12 cellular contexts compared by ENCODE assay signal in the genomic region with DNA sequence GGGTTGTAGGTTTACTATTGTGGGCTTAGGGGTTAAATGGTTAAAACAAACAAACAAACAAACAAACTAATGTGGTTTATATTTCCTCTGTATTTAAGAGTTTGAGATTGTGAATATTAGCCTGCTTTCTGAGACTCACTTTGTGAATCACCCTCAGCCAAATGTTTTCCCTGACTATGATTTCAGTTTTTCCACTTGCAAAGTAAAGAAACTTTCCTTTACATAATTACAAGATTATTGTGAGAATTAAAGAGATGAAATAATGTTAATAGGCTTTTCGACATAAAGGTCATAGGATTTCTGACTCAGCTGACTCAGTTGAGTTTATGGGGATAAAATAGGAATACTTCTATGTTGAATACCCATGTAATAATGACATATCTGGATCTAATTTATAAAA.
A peak's percentile ranks its signal among the peaks of the same experiment; 100 is the strongest.
DNase-seq lines count a peak whose midpoint lies in the region; ATAC-seq and TF ChIP-seq lines count a peak whose summit lies in the region.
"Had no signal": no experiment of that assay in that cellular context is flagged by ENCODE, and none has a peak within 500 bp of the region (broad histone marks: within the 10 kb centered on the region; RNA-seq: fewer than 3 reads in every experiment).

No MANE protein-coding gene starts in this region.

- H3K4me1 ChIP-seq in rectal smooth muscle tissue (ENCODE audit: control insufficient read depth, insufficient read depth, low read length) = peaks cover 3% of the 10 kb centered on the region

- peak; percentile 34 for DNase-seq in ELR (ENCODE audit: low read depth)
- DNase-seq in globus pallidus (ENCODE audit: low spot score) = peak; percentile 3
- no peak for DNase-seq in NCI-H2029 (lab: John Stamatoyannopoulos, UW)
- DNase-seq in CD1c-positive myeloid dendritic cell (ENCODE audit: extremely low spot score) = no peak
- no peak for DNase-seq in activated T-cell treated with anti-CD3 and anti-CD28 coated beads for 4 hours
- DNase-seq: activated CD8-positive, alpha-beta T cell treated with anti-CD3 and anti-CD28 coated beads, Interleukin-2, amount 10 ng/mL, durations not matched to agents 7 days and 5 days; DMS153; naive thymus-derived CD8-positive, alpha-beta T cell; NCI-H1048 had no signal

- H3K4me3 ChIP-seq in rectal smooth muscle tissue (ENCODE audit: low read length) = no peak overlapping the region

- H3K36me3 ChIP-seq in rectal smooth muscle tissue (ENCODE audit: control insufficient read depth, insufficient read depth, low read length) = no peaks in the 10 kb centered on the region

- H3K27me3 ChIP-seq in rectal smooth muscle tissue (ENCODE audit: control insufficient read depth, insufficient read depth, low read length) = peaks cover 3% of the 10 kb centered on the region

- ATAC-seq in HG03139 (IDR thresholded peaks at IDR 0.05; ENCODE audit: unreplicated experiment) = no peak
- ATAC-seq: activated CD8-positive, alpha-beta T cell treated with anti-CD3 and anti-CD28 coated beads, Interleukin-2, amount 10 ng/mL, durations not matched to agents 7 days and 5 days; naive thymus-derived CD8-positive, alpha-beta T cell had no signal

- H3K27ac ChIP-seq in VCaP = peak overlapping the region; percentile 99
- peak overlapping the region; percentile 42 for H3K27ac ChIP-seq in rectal smooth muscle tissue (ENCODE audit: low read depth, low read length)

- H3K9ac ChIP-seq in rectal smooth muscle tissue (ENCODE audit: low read length) = no peak overlapping the region

- TF ChIP-seq CTCF in VCaP (conservative IDR thresholded peaks at IDR 0.05) = no peak

Comparison
In these comparisons a context has a peak if more than half of its experiments do, and no peak if none do; other contexts are left out.
1. DNase-seq: peak in ELR (single experiment) and globus pallidus (single experiment); none in NCI-H2029 (single experiment), CD1c-positive myeloid dendritic cell (single experiment) and activated T-cell treated with anti-CD3 and anti-CD28 coated beads for 4 hours (single experiment).